Comparison of ENCODE assay signal across 2 cellular contexts in the genomic region with DNA sequence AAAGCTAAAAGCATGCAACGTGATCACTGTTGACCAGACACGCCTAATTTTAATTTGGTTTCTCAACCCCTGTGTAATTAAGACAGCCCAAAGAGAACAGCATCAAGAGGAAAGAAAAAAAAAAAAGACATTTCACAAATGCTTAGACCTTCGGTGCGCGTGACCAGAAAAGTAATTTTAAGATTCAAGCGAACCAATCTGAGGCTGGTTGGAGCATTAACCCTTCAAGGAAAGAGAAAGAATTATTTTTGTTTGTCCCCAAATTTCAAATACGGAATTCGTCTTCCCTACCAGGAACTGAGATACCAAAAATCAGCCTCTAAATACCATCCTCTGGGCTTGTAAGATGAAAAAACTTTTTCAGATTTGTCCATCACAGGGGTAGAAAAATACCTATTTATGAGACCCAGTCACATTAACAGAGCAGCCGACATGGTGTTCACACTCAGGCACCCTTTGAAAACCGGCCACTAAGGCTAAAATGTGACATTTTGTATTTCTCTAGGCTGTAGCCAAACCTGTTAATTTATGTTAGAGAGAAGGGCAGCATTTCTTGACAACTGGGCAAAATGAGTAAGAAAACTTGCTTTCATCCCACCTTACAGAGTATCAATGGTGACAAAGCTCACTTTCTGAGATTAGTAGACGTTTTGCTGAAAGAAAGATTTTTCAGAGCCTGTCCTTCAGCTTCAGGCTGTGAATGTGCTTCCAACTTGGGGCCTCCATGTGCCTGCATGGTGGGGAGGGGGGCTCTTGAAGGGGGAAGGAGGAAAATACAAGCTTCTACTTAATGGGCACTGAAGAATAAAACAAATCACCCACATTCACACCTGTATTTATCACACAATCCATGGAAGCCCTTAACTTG.
TF ChIP-seq lines count a peak whose summit lies in the region.

No MANE protein-coding gene starts in this region.

TF ChIP-seq in GM12891, 5 proteins besides CTCF, POLR2A, EP300 and RAD21 (continued from another document):
- TF ChIP-seq POU2F2 (IDR thresholded peaks at IDR 0.05; ENCODE audit: low read depth, low read length) (no peak), SPI1 (IDR thresholded peaks at IDR 0.05; ENCODE audit: low read depth, low read length) (no peak)
TF ChIP-seq in GM12891: peak in this region for 0.

TF ChIP-seq in H1, 55 proteins besides CTCF, POLR2A, EP300 and RAD21 (continued from another document):
- TF ChIP-seq ATF3 (IDR thresholded peaks at IDR 0.05; ENCODE audit: insufficient read depth, low read depth, low read length) (no peak), POLR2AphosphoS5 (IDR thresholded peaks at IDR 0.05; ENCODE audit: low read depth, low read length) (no peak), CTBP2 (IDR thresholded peaks at IDR 0.05; ENCODE audit: borderline replicate concordance, insufficient read depth, insufficient read length, low read length) (no peak), HDAC6 (IDR thresholded peaks at IDR 0.05; ENCODE audit: low read depth, low read length) (no peak), TCF12 (IDR thresholded peaks at IDR 0.05; ENCODE audit: low read depth, low read length) (no peak), BRCA1 (IDR thresholded peaks at IDR 0.05; ENCODE audit: low read depth, low read length) (no peak), SUZ12 (IDR thresholded peaks at IDR 0.05; ENCODE audit: low read length) (no peak), BACH1 (IDR thresholded peaks at IDR 0.05; ENCODE audit: low read length) (no peak), CHD1 (IDR thresholded peaks at IDR 0.05; ENCODE audit: low read depth, low read length) (no peak), KDM4A (IDR thresholded peaks at IDR 0.05; ENCODE audit: low read depth, low read length, severe bottlenecking) (no peak), RNF2 (IDR thresholded peaks at IDR 0.05; ENCODE audit: borderline replicate concordance, low read depth, low read length, missing control alignments, poor library complexity, severe bottlenecking) (no peak), E2F6 (IDR thresholded peaks at IDR 0.05) (no peak)
TF ChIP-seq in H1: peak in this region for 0.
